1 cellular context compared by ENCODE assay signal in the genomic region with DNA sequence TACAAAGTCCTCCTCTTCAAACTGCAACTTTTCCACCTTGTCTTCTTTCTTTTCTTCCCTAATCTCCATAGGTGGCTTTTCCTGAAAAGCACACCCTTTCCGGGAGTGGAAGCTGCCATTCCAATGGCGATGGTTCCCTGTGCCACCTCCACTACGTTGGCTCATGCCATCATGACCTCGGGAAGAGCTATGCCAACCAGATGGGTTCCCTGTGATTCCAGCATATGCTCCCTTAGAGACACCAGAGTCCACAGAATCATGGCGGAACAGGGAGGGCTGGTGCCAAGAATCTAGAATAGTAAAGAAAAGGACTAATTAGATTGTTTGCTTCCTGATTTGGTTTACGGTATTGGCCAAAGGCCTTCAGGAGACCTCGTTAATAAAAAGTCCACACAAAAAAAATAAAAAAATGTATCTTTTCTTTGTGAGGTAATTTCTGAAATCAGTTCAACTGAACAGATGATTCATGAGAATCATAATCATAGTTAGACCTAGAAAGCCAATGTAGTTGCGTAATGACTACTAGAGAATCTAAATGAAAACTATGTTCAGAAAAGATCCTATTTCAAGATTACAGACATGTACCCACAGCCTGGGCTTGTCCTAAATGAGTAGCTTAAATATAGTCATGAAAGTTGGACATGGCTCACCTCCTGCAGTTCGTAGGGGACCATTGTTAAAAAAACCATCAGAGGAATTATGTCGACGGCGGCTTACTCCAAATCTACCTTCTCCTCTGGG.
TF ChIP-seq lines count a peak whose summit lies in the region.

No MANE protein-coding gene starts in this region.

TF ChIP-seq in K562, 482 proteins besides CTCF, POLR2A, EP300 and RAD21:
- TF ChIP-seq YY1 (IDR thresholded peaks at IDR 0.05; ENCODE audit: borderline replicate concordance in 1 of 3, control insufficient read depth in 1 of 3, extremely low read depth in 1 of 3, insufficient read depth in 3 of 3, insufficient read length in 1 of 3, insufficient replicate concordance in 2 of 3, low read depth in 1 of 3, low read length in 2 of 3) = no peak
- no peak for TF ChIP-seq TAF15 (IDR thresholded peaks at IDR 0.05; ENCODE audit: low read depth, low read length)
- no peak for TF ChIP-seq CEBPG (CRISPR knock-in tag; IDR thresholded peaks at IDR 0.05)
- peak; percentile 71 to 84 for TF ChIP-seq CEBPG (tag; conservative IDR thresholded peaks at IDR 0.05 in 1 of 2, IDR thresholded peaks at IDR 0.05 in 1 of 2)
- TF ChIP-seq CEBPB (tag; IDR thresholded peaks at IDR 0.05) = peak; percentile 88
- no peak for TF ChIP-seq SMARCA4 (IDR thresholded peaks at IDR 0.05)
- no peak for TF ChIP-seq KDM4B (IDR thresholded peaks at IDR 0.05; ENCODE audit: borderline replicate concordance in 2 of 2, low read depth in 1 of 2)
- no peak for TF ChIP-seq STAT5B (CRISPR knock-in tag; IDR thresholded peaks at IDR 0.05)
